ENCODE assay signal across 9 cellular contexts in the genomic region with DNA sequence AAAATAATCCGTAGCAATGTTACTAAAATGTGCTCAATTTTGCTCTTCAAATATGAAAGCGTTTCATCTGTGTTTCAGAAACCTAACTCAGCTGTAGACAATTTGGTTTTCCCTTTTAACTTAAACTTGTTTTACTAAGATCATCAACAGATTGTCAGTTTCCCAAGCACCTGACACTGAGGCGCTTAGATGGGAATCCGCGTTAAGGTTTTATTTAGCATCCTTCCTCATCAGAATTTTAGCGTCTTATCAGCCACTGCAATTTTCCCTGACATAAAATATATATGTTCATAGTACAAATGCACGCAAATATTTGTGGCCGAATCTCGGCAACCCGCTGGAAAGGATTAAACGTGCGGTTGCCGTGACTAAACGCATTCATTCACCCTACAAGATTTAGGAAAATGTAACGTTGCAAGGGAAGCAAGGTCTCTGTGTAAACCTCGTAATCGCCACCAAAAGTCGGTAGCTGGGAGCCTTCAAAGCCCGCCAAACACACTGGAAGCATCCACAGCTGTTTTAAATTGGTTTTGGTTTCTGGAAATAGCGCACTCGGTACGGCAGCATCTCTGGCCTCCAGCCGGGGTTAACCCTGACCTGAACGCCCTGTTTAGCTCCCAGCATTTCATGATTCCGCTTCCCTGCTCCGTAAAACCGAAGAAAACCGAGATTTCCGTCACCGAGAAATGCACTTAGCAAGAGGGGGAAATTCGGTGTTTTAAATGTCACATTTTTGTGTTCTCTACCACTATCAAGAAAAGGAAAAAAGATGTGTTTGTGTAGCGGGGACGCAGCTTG. TPM values are rescaled to one million over a fixed set of nuclear protein-coding genes. Genes with fewer than 3 reads are reported as not detected.
A peak's percentile ranks its signal among the peaks of the same experiment; 100 is the strongest.
DNase-seq lines count a peak whose midpoint lies in the region; ATAC-seq, FAIRE-seq and TF ChIP-seq lines count a peak whose summit lies in the region.
"Had no signal": no experiment of that assay in that cellular context is flagged by ENCODE, and none has a peak within 500 bp of the region (broad histone marks: within the 10 kb centered on the region; RNA-seq: fewer than 3 reads in every experiment).

No MANE protein-coding gene starts in this region.

- H3K27ac Mint-ChIP-seq in stimulated activated effector memory CD8-positive, alpha-beta T cell treated with anti-CD3 and anti-CD28 coated beads, Interleukin-12 subunit alpha, Interleukin-12 subunit beta, amount 100 ng/mL, for 72 hours = no peak overlapping the region

- H3K27ac ChIP-seq in mammary epithelial cell (ENCODE audit: insufficient read depth, low read depth, low read length) (peak overlapping the region; percentile 88), keratinocyte (ENCODE audit: control insufficient read depth, insufficient read depth, low read length) (peak overlapping the region; percentile 3)

- TF ChIP-seq CTCF in mammary epithelial cell (conservative IDR thresholded peaks at IDR 0.05 in 1 of 2, IDR thresholded peaks at IDR 0.05 in 1 of 2; ENCODE audit: extremely low read depth in 1 of 2, insufficient read depth in 1 of 2, low read depth in 1 of 2, low read length in 2 of 2) (no peak), keratinocyte (optimal IDR thresholded peaks at IDR 0.05 in 1 of 3, IDR thresholded peaks at IDR 0.05 in 1 of 3, conservative IDR thresholded peaks at IDR 0.05 in 1 of 3; ENCODE audit: extremely low read depth in 1 of 3, insufficient read depth in 2 of 3, low read length in 3 of 3) (no peak)

- no peaks in the 10 kb centered on the region for H3K36me3 ChIP-seq in mammary epithelial cell (ENCODE audit: insufficient read depth, low read length)
- no peaks in the 10 kb centered on the region for H3K36me3 ChIP-seq in keratinocyte (ENCODE audit: control insufficient read depth in 2 of 2, extremely low read depth in 1 of 2, insufficient read depth in 2 of 2, low read length in 2 of 2)

- peaks cover 18% of the 10 kb centered on the region for H3K4me1 Mint-ChIP-seq in stimulated activated effector memory CD8-positive, alpha-beta T cell treated with anti-CD3 and anti-CD28 coated beads, Interleukin-12 subunit alpha, Interleukin-12 subunit beta, amount 100 ng/mL, for 72 hours

- H3K4me2 ChIP-seq in mammary epithelial cell (ENCODE audit: insufficient read depth, low read depth, low read length) (peak overlapping the region; percentile 90), keratinocyte (ENCODE audit: control insufficient read depth, extremely low read depth, insufficient read depth, low read depth, low read length) (peak overlapping the region; percentile 85)

- H4K20me1 ChIP-seq in mammary epithelial cell (ENCODE audit: insufficient read depth, low read length) = no peaks in the 10 kb centered on the region
- no peaks in the 10 kb centered on the region for H4K20me1 ChIP-seq in keratinocyte (ENCODE audit: control insufficient read depth, extremely low read depth, insufficient read depth, low read length)

- peak overlapping the region; percentile 83 to 98 (median 86) for H3K4me3 ChIP-seq in mammary epithelial cell (replicated peaks in 1 of 3; ENCODE audit: insufficient read depth in 1 of 3, low read depth in 2 of 3, low read length in 3 of 3)
- peak overlapping the region; percentile 36 to 63 (median 47) for H3K4me3 ChIP-seq in keratinocyte (ENCODE audit: control insufficient read depth in 2 of 3, extremely low read depth in 1 of 3, insufficient read depth in 2 of 3, low read depth in 1 of 3, low read length in 3 of 3)

- ATAC-seq in stimulated activated effector memory CD8-positive, alpha-beta T cell treated with anti-CD3 and anti-CD28 coated beads, Interleukin-12 subunit alpha, Interleukin-12 subunit beta, amount 100 ng/mL, for 72 hours = no peak
- ATAC-seq in GM19397 (IDR thresholded peaks at IDR 0.05; ENCODE audit: unreplicated experiment) = no peak

- in situ Hi-C loops in mammary epithelial cell (cut with MboI; ENCODE audit: low sequenced_read_pairs in 2 of 2) = no loop called here

- H3K27me3 ChIP-seq in mammary epithelial cell (ENCODE audit: insufficient read depth, low read length) = no peaks in the 10 kb centered on the region
- peaks cover 33% of the 10 kb centered on the region for H3K27me3 ChIP-seq in keratinocyte (ENCODE audit: control insufficient read depth, extremely low read depth, insufficient read depth, low read length)

- BruUV-seq in mammary epithelial cell (replicated peaks; lab: Mats Ljungman, UMichigan) = TSS peak; percentile 30

- H3K9me1 ChIP-seq in keratinocyte (ENCODE audit: control insufficient read depth, extremely low read depth, insufficient read depth, low read length) = no peaks in the 10 kb centered on the region

- DNase-seq in NCI-H510A treated with DMSO at 0.1 percent for 48 hours (lab: John Stamatoyannopoulos, UW) (peak; percentile 21), NCI-H510A (lab: John Stamatoyannopoulos, UW) (no peak), NCI-H748 (lab: John Stamatoyannopoulos, UW; ENCODE audit: unreplicated experiment) (peak; percentile 84), mammary epithelial cell (peak; percentile 68), keratinocyte (ENCODE audit: low read depth, low spot score) (no peak), AML-193 (lab: John Stamatoyannopoulos, UW) (no peak)
- no peak for DNase-seq in stimulated activated effector memory CD8-positive, alpha-beta T cell treated with anti-CD3 and anti-CD28 coated beads, Interleukin-12 subunit alpha, Interleukin-12 subunit beta, amount 100 ng/mL, for 72 hours (ENCODE audit: low spot score in 2 of 2)

- dilution Hi-C loops in mammary epithelial cell (cut with HindIII; ENCODE audit: low sequenced_read_pairs) (no loop called here), keratinocyte (cut with MboI; ENCODE audit: extremely low pct_ligation_motif_present, low sequenced_read_pairs) (no loop called here)

- H3K9me3 ChIP-seq in mammary epithelial cell (replicated peaks; ENCODE audit: insufficient read depth, low read length) (no peaks in the 10 kb centered on the region), keratinocyte (ENCODE audit: control insufficient read depth, low read depth, low read length) (no peaks in the 10 kb centered on the region)

- H3K4me1 ChIP-seq in mammary epithelial cell (ENCODE audit: insufficient read depth, low read length) (peaks cover 23% of the 10 kb centered on the region), keratinocyte (ENCODE audit: control insufficient read depth, extremely low read depth, insufficient read depth, low read length) (peaks cover 14% of the 10 kb centered on the region)

- no peaks in the 10 kb centered on the region for H3K36me3 Mint-ChIP-seq in stimulated activated effector memory CD8-positive, alpha-beta T cell treated with anti-CD3 and anti-CD28 coated beads, Interleukin-12 subunit alpha, Interleukin-12 subunit beta, amount 100 ng/mL, for 72 hours

- H3K9me3 Mint-ChIP-seq in stimulated activated effector memory CD8-positive, alpha-beta T cell treated with anti-CD3 and anti-CD28 coated beads, Interleukin-12 subunit alpha, Interleukin-12 subunit beta, amount 100 ng/mL, for 72 hours = no peaks in the 10 kb centered on the region

- H3K79me2 ChIP-seq in mammary epithelial cell (ENCODE audit: insufficient read depth, low read length) (peaks cover 64% of the 10 kb centered on the region), keratinocyte (ENCODE audit: control insufficient read depth, insufficient read depth, low read length) (no peaks in the 10 kb centered on the region)

- peak overlapping the region; percentile 73 for H3K4me3 Mint-ChIP-seq in stimulated activated effector memory CD8-positive, alpha-beta T cell treated with anti-CD3 and anti-CD28 coated beads, Interleukin-12 subunit alpha, Interleukin-12 subunit beta, amount 100 ng/mL, for 72 hours

- peak overlapping the region; percentile 99 for H2AFZ ChIP-seq in mammary epithelial cell (ENCODE audit: low read depth, low read length)
- peak overlapping the region; percentile 65 for H2AFZ ChIP-seq in keratinocyte (ENCODE audit: control insufficient read depth, low read length)

- H3K9ac ChIP-seq in mammary epithelial cell (ENCODE audit: insufficient read depth, low read length) (peak overlapping the region; percentile 85), keratinocyte (ENCODE audit: control insufficient read depth, extremely low read depth, insufficient read depth, low read length) (peak overlapping the region; percentile 9)

- under 1% methylated on average over 33 of the region's 33 CpGs for WGBS in mammary epithelial cell (ENCODE audit: low coverage, missing lambda C conversion rate)

- CTCF ChIA-PET in mammary epithelial cell (lab: Charles Lee; ENCODE audit: low non-redundant PET) = no interaction called here

- peak; percentile 9 for FAIRE-seq in keratinocyte (lab: Jason Lieb, UNC)
- FAIRE-seq: G401.6 had no signal

- intact Hi-C loops in mammary epithelial cell (cut with micrococcal nuclease) = loop anchor here (1.0 to 10.0 kb wide), 7 partner anchors 70 to 820 kb away; partner anchors contain the start of gene PPP1R9A

RNA-seq across cellular contexts. Expression of gene SGCE, which starts 1.0 kb away (rescaled TPM):
- 10 to 100 TPM; 61.3 to 74.7 TPM for total RNA-seq in mammary epithelial cell
- 37.1 TPM for polyA plus RNA-seq in mammary epithelial cell
- polyA minus RNA-seq in mammary epithelial cell = 20.8 TPM
- 4.3 to 10.5 TPM (median 7.9 TPM) in 3 replicates for polyA plus RNA-seq in keratinocyte
- 1.3 TPM for polyA plus RNA-seq in keratinocyte (2011; ENCODE audit: low read depth)
- 2.4 and 4.5 TPM in 2 replicates for polyA plus RNA-seq in keratinocyte (2011; cell fraction: cytosol; rRNA removed)
- polyA plus RNA-seq in keratinocyte (2011; cell fraction: nucleus; rRNA removed) = 5.9 and 7.7 TPM in 2 replicates
- 1.0 and 4.2 TPM in 2 replicates for polyA plus RNA-seq in keratinocyte (2012; ENCODE audit: low replicate concordance)
- polyA minus RNA-seq in keratinocyte = 2.2 to 5.5 TPM (median 3.3 TPM) in 3 replicates
- 4.6 TPM for polyA minus RNA-seq in keratinocyte (2011; cell fraction: cytosol; rRNA and poly(A)+ RNA removed)
- 6.0 and 8.7 TPM in 2 replicates for polyA minus RNA-seq in keratinocyte (2011; cell fraction: nucleus; rRNA and poly(A)+ RNA removed)

Comparison
In these comparisons a context has a peak if more than half of its experiments do, and no peak if none do; other contexts are left out.
1. DNase-seq: peak in NCI-H510A treated with DMSO at 0.1 percent for 48 hours (single experiment), NCI-H748 (single experiment) and mammary epithelial cell (single experiment); none in NCI-H510A (single experiment), keratinocyte (single experiment), stimulated activated effector memory CD8-positive, alpha-beta T cell treated with anti-CD3 and anti-CD28 coated beads, Interleukin-12 subunit alpha, Interleukin-12 subunit beta, amount 100 ng/mL, for 72 hours (0 of 2) and AML-193 (0 of 2).